Comparison of ENCODE assay signal across 36 cellular contexts in the genomic region with DNA sequence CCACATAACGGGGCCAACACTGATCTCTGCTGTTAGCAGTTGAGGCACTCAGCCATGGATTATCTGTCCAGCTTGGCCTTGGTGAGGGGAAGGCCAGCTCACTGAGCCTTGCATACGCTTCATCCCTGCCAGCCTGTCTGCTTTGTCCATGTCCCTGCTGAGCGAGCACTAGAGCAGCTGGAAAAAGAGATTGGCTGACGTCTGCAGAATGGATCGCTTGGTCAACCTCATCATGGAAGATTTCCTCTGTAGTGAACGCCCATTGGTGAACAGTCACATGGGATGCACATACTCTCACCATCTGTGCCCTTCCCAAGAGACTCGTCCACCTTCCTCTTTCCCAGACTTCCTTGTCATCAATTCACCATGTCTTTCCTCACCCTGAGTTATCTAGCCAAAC. TPM values are rescaled to one million over a fixed set of nuclear protein-coding genes. Genes with fewer than 3 reads are reported as not detected.
DNase-seq lines count a peak whose midpoint lies in the region; ATAC-seq and TF ChIP-seq lines count a peak whose summit lies in the region.
"Had no signal": no experiment of that assay in that cellular context is flagged by ENCODE, and none has a peak within 500 bp of the region (broad histone marks: within the 10 kb centered on the region; RNA-seq: fewer than 3 reads in every experiment).

No MANE protein-coding gene starts in this region.

- no peak overlapping the region for H2BK20ac ChIP-seq in IMR-90 (ENCODE audit: low read depth, low read length)

- H2AFZ ChIP-seq in IMR-90 (replicated peaks; ENCODE audit: low read length, poor library complexity) (no peak overlapping the region), osteoblast (ENCODE audit: low read length) (no peak overlapping the region)

- H3K27ac ChIP-seq in IMR-90 (ENCODE audit: insufficient read depth, low read length) (no peak overlapping the region), osteoblast (ENCODE audit: low read depth, low read length) (peak overlapping the region; percentile 1)
- H3K27ac ChIP-seq: body of pancreas, foreskin keratinocyte, upper lobe of right lung had no signal

- dilution Hi-C loops in IMR-90 (cut with HindIII; ENCODE audit: low sequenced_read_pairs, unreplicated experiment), result no loop called here

- H3K9me1 ChIP-seq in IMR-90 (ENCODE audit: insufficient read depth, low read length), result peaks cover 9% of the 10 kb centered on the region; the same call in 1 of the 2 replicates

- POLR2A ChIA-PET in IMR-90 (lab: Charles Lee; ENCODE audit: unreplicated experiment) (no interaction called here), GM10248 (lab: Yijun Ruan, JAX) (no interaction called here)

- TF ChIP-seq RAD21 in IMR-90 (IDR thresholded peaks at IDR 0.05; ENCODE audit: low read length), result no peak

- no peak overlapping the region for H3K9ac ChIP-seq in IMR-90 (ENCODE audit: low read depth, low read length)

- no peak overlapping the region; the same call in 1 of the 2 replicates for H3K4ac ChIP-seq in IMR-90 (ENCODE audit: low read depth, low read length)

- no peaks in the 10 kb centered on the region for H3K79me1 ChIP-seq in IMR-90 (ENCODE audit: low read depth in 1 of 2, low read length in 2 of 2)

- no peak overlapping the region for H3K23ac ChIP-seq in IMR-90 (ENCODE audit: low read depth, low read length)

- H3K4me1 ChIP-seq in IMR-90 (ENCODE audit: control insufficient read depth, insufficient read depth, low read length) (peaks cover 8% of the 10 kb centered on the region), osteoblast (ENCODE audit: insufficient read depth, low read length) (peaks cover 14% of the 10 kb centered on the region)
- H3K4me1 ChIP-seq: foreskin keratinocyte, upper lobe of right lung had no signal

- no peak overlapping the region for H4K91ac ChIP-seq in IMR-90 (ENCODE audit: insufficient read depth, low read depth, low read length)

- no peaks in the 10 kb centered on the region for H4K20me1 ChIP-seq in IMR-90 (ENCODE audit: insufficient read depth, low read length)
- H4K20me1 ChIP-seq in osteoblast (ENCODE audit: insufficient read depth, low read length), result no peaks in the 10 kb centered on the region

- no peaks in the 10 kb centered on the region for H3K79me2 ChIP-seq in osteoblast (ENCODE audit: insufficient read depth, low read length)

- H3K4me3 ChIP-seq in IMR-90 (ENCODE audit: insufficient read depth, low read depth, low read length), result no peak overlapping the region
- H3K4me3 ChIP-seq in osteoblast (ENCODE audit: insufficient read depth, low read length), result no peak overlapping the region
- H3K4me3 ChIP-seq: body of pancreas, upper lobe of right lung had no signal

- H2BK120ac ChIP-seq in IMR-90 (ENCODE audit: low read depth, low read length), result no peak overlapping the region

- no peak overlapping the region for H2BK15ac ChIP-seq in IMR-90 (ENCODE audit: low read depth, low read length)

- H3K9me3 ChIP-seq in IMR-90 (ENCODE audit: control insufficient read depth, insufficient read depth, low read length), result no peaks in the 10 kb centered on the region
- no peaks in the 10 kb centered on the region for H3K9me3 ChIP-seq in osteoblast (ENCODE audit: low read depth, low read length)
- H3K9me3 ChIP-seq: body of pancreas, upper lobe of right lung had no signal

- H4K5ac ChIP-seq in IMR-90 (ENCODE audit: low read depth, low read length), result no peak overlapping the region

- ATAC-seq in IMR-90 (ENCODE audit: low read depth), result no peak
- no peak for ATAC-seq in GM18519 (IDR thresholded peaks at IDR 0.05; ENCODE audit: low FRiP score, unreplicated experiment)
- ATAC-seq in HG03457 (IDR thresholded peaks at IDR 0.05; ENCODE audit: unreplicated experiment), result no peak
- ATAC-seq: activated naive CD8-positive, alpha-beta T cell treated with anti-CD3 and anti-CD28 coated beads, Interleukin-2, amount 50 U/mL, for 24 hours; body of pancreas; foreskin keratinocyte; left lobe of liver; naive thymus-derived CD4-positive, alpha-beta T cell; PC-3 had no signal

- H3K56ac ChIP-seq in IMR-90 (ENCODE audit: extremely low read depth, insufficient read depth, low read length), result no peak overlapping the region

- TF ChIP-seq CTCF in IMR-90 (conservative IDR thresholded peaks at IDR 0.05; ENCODE audit: low read depth, low read length) (no peak), osteoblast (IDR thresholded peaks at IDR 0.05; ENCODE audit: extremely low read depth, low read depth, low read length) (no peak), GM10248 (IDR thresholded peaks at IDR 0.05; ENCODE audit: control extremely low read depth, extremely low read depth, low read depth, missing control alignments) (no peak)

- in situ Hi-C loops in IMR-90 (cut with MboI; ENCODE audit: low sequenced_read_pairs), result no loop called here

- CTCF ChIA-PET in IMR-90 (lab: Yijun Ruan, JAX) (interaction anchor here (1.3 kb wide), 1 partner anchor 14 kb away, joined by 4 read pairs; no protein-coding TSS in a partner anchor), GM10248 (lab: Yijun Ruan, JAX) (interaction anchor here (1.3 kb wide), 1 partner anchor 121 kb away, joined by 3 read pairs; no protein-coding TSS in a partner anchor)

- intact Hi-C loops in IMR-90 (cut with micrococcal nuclease), result no loop called here

- 0 out of 2 replicates have a peak overlapping the region, but pooled peaks have one; percentile 19 for H2AK5ac ChIP-seq in IMR-90 (ENCODE audit: low read depth, low read length)

- no peak overlapping the region for H3K18ac ChIP-seq in IMR-90 (ENCODE audit: low read depth, low read length)

- DNase-seq in IMR-90 (no peak), dedifferentiated amniotic fluid mesenchymal stem cell (ENCODE audit: extremely low spot score) (peak; percentile 43), osteoblast (ENCODE audit: insufficient read length, low spot score, missing footprints) (no peak), GM10248 (ENCODE audit: extremely low spot score) (no peak)
- no peak for DNase-seq in stimulated activated CD8-positive, alpha-beta memory T cell treated with anti-CD3 and anti-CD28 coated beads, Interleukin-4, amount 100 ng/mL, for 48 hours
- DNase-seq: activated CD4-positive, alpha-beta T cell treated with anti-CD3 and anti-CD28 coated beads, Interleukin-2, amount 10 ng/mL, durations not matched to agents 24 days and 14 days; activated gamma-delta T cell treated with Interleukin-2 at 50 U/mL for 16 hours; activated naive CD8-positive, alpha-beta T cell treated with anti-CD3 and anti-CD28 coated beads, Interleukin-2, amount 50 U/mL, for 24 hours; activated T-cell treated with anti-CD3 and anti-CD28 coated beads, Interleukin-2, amount 50 U/mL, for 1 hour; CD4-positive, alpha-beta T cell; effector CD4-positive, alpha-beta T cell; hypothalamus; immature natural killer cell; naive thymus-derived CD4-positive, alpha-beta T cell; NCI-H1048; NCI-H1694; NK-92 treated with Interleukin-12 subunit alpha and Interleukin-12 subunit beta, amount 100 ng/mL, for 24 hours; stimulated activated CD4-positive, alpha-beta T cell treated with anti-CD3 and anti-CD28 coated beads, Interleukin-2, amount 100 ng/mL, for 24 hours; T-helper 9 cell; upper lobe of right lung had no signal

- no TSS peak for BruUV-seq in IMR-90 (replicated peaks; lab: Mats Ljungman, UMichigan)

- H3K4me2 ChIP-seq in IMR-90 (ENCODE audit: low read depth, low read length) (no peak overlapping the region), osteoblast (ENCODE audit: insufficient read depth, low read length) (peak overlapping the region; percentile 26)

- H2BK5ac ChIP-seq in IMR-90 (ENCODE audit: low read depth, low read length, poor library complexity, severe bottlenecking), result no peak overlapping the region

- no peak overlapping the region for H2AK9ac ChIP-seq in IMR-90 (replicated peaks; ENCODE audit: low read depth, low read length, poor library complexity)

- TF ChIP-seq POLR2A in IMR-90 (IDR thresholded peaks at IDR 0.05; ENCODE audit: low read depth, low read length), result no peak

- H3K27me3 ChIP-seq in IMR-90 (ENCODE audit: control insufficient read depth, insufficient read depth, low read length) (0 out of 2 replicates have a peak, but pooled peaks cover 6% of the 10 kb centered on the region), osteoblast (ENCODE audit: insufficient read depth, low read length) (peaks cover 3% of the 10 kb centered on the region)
- H3K27me3 ChIP-seq: body of pancreas, upper lobe of right lung had no signal

- no peaks in the 10 kb centered on the region for H3K36me3 ChIP-seq in IMR-90 (ENCODE audit: control insufficient read depth, insufficient read depth, low read length)
- H3K36me3 ChIP-seq in osteoblast (ENCODE audit: insufficient read depth, low read length), result no peaks in the 10 kb centered on the region
- H3K36me3 ChIP-seq: upper lobe of right lung had no signal

- WGBS in IMR-90 (ENCODE audit: extremely low coverage in 2 of 2, insufficient read length in 1 of 2), 2 experiments, result 100% methylated on average over 1 of the region's 7 CpGs; no CpG with 5 or more reads in 1 of the 2 experiments

- H3K14ac ChIP-seq in IMR-90 (replicated peaks; ENCODE audit: low read depth, low read length), result 0 out of 2 replicates have a peak overlapping the region, but pooled peaks have one; percentile 42

- 0 out of 4 replicates have a peak overlapping the region, but pooled peaks of 1 of the 2 experiments have one; percentile 18 for H4K8ac ChIP-seq in IMR-90 (ENCODE audit: low read depth in 2 of 2, low read length in 2 of 2)

TF ChIP-seq in IMR-90, 13 proteins besides CTCF, POLR2A, EP300 and RAD21 (continues in another document):
- no peak for TF ChIP-seq SMC3 (IDR thresholded peaks at IDR 0.05; ENCODE audit: low read depth, low read length)
- TF ChIP-seq RCOR1 (IDR thresholded peaks at IDR 0.05; ENCODE audit: insufficient replicate concordance, low read length), result no peak
- TF ChIP-seq MXI1 (IDR thresholded peaks at IDR 0.05; ENCODE audit: borderline replicate concordance, low read depth, low read length), result no peak
- TF ChIP-seq NFE2L2 (IDR thresholded peaks at IDR 0.05; ENCODE audit: low read depth, low read length), result no peak
- TF ChIP-seq RFX5 (IDR thresholded peaks at IDR 0.05; ENCODE audit: low read depth, low read length), result no peak
- no peak for TF ChIP-seq MAZ (IDR thresholded peaks at IDR 0.05; ENCODE audit: borderline replicate concordance, low read depth, low read length)
- no peak for TF ChIP-seq CEBPB (IDR thresholded peaks at IDR 0.05; ENCODE audit: low read depth, low read length)

RNA-seq across cellular contexts. Expression of a gene that starts 26.9 kb away (rescaled TPM):
- total RNA-seq in IMR-90 (2012; rRNA removed) (not detected in 2 replicates), osteoblast (not detected in 2 replicates)
- 0.02 TPM in 1 of 2 replicates, not detected in the other for polyA plus RNA-seq in IMR-90 (2012; rRNA removed)
- polyA plus RNA-seq in IMR-90 (2012; cell fraction: cytosol; rRNA removed), result under 0.01 and 0.04 TPM in 2 replicates
- not detected in 2 replicates for polyA plus RNA-seq in IMR-90 (2012; cell fraction: nucleus; rRNA removed; ENCODE audit: low replicate concordance)
- total RNA-seq: activated CD4-positive, alpha-beta T cell treated with anti-CD3 and anti-CD28 coated beads, Interleukin-2, amount 10 ng/mL, durations not matched to agents 24 days and 14 days; activated CD8-positive, alpha-beta memory T cell treated with anti-CD3 and anti-CD28 coated beads for 36 hours; body of pancreas; CD4-positive, alpha-beta T cell; cerebellum; Daoy; foreskin keratinocyte; H1; left lobe of liver; mesenteric fat pad; naive thymus-derived CD4-positive, alpha-beta T cell; NCI-H460; occipital lobe; PC-3; upper lobe of right lung had no signal
- polyA plus RNA-seq: foreskin keratinocyte; IgD-negative memory B cell; immature natural killer cell; naive thymus-derived CD4-positive, alpha-beta T cell had no signal

RNA-seq across cellular contexts. Expression of a gene that starts 53.7 kb away (rescaled TPM):
- total RNA-seq in IMR-90 (2012; rRNA removed) (not detected in 2 replicates), osteoblast (not detected in 2 replicates)
- not detected in 2 replicates for polyA plus RNA-seq in IMR-90 (2012; rRNA removed)
- not detected in 2 replicates for polyA plus RNA-seq in IMR-90 (2012; cell fraction: cytosol; rRNA removed)
- not detected in 2 replicates for polyA plus RNA-seq in IMR-90 (2012; cell fraction: nucleus; rRNA removed; ENCODE audit: low replicate concordance)
- total RNA-seq: activated CD4-positive, alpha-beta T cell treated with anti-CD3 and anti-CD28 coated beads, Interleukin-2, amount 10 ng/mL, durations not matched to agents 24 days and 14 days; activated CD8-positive, alpha-beta memory T cell treated with anti-CD3 and anti-CD28 coated beads for 36 hours; body of pancreas; CD4-positive, alpha-beta T cell; cerebellum; Daoy; epithelial cell of proximal tubule; foreskin keratinocyte; H1; left lobe of liver; mesenteric fat pad; naive thymus-derived CD4-positive, alpha-beta T cell; NCI-H460; occipital lobe; PC-3; renal cortical epithelial cell had no signal
- polyA plus RNA-seq: foreskin keratinocyte; H1; IgD-negative memory B cell; immature natural killer cell; naive thymus-derived CD4-positive, alpha-beta T cell had no signal
